In the genomic region with DNA sequence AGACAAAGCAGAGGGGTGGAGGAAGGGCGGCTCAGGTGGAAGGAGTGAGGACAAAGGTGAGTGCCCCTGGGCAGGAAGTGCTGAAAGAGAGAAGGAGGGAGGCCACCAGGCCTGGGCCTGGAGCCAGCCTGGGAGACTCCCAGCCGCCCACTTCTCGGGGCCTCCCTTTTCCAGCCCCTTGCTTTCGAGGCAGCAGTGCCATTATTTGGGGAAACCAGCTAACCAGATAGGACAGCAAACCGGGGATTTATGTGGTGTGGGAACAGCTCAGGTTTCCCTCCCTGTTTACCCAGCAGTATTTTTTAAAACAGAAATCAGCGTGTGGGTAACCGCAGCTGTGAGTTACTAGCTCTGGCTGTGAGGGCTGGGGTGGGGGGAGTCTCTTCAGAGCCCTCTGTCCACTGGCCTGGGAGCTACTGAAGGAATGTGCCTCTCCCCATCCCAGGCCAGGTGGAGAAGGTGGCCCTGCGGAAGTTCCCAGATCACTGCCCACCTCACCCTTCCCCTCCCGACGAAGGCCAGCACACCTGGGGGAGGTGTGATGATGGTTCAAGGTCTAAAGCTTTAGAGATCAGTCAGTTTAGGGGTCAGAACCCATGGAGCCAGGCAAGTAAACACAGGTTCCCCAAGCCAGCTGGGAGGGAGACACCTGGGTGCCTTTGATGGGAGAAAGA, we compare ENCODE assay signal across 12 cellular contexts. TPM values are rescaled to one million over a fixed set of nuclear protein-coding genes. Genes with fewer than 3 reads are reported as not detected.
DNase-seq lines count a peak whose midpoint lies in the region; ATAC-seq, FAIRE-seq and TF ChIP-seq lines count a peak whose summit lies in the region.
"Had no signal": no experiment of that assay in that cellular context is flagged by ENCODE, and none has a peak within 500 bp of the region (broad histone marks: within the 10 kb centered on the region; RNA-seq: fewer than 3 reads in every experiment).

No MANE protein-coding gene starts in this region.

- no peak overlapping the region for H3K4me3 ChIP-seq in keratinocyte (ENCODE audit: control insufficient read depth in 2 of 3, extremely low read depth in 1 of 3, insufficient read depth in 2 of 3, low read depth in 1 of 3, low read length in 3 of 3)

- FAIRE-seq in keratinocyte (lab: Jason Lieb, UNC) = no peak
- no peak for FAIRE-seq in urothelium cell line (lab: Jason Lieb, UNC)

- CTCF ChIA-PET in activated naive CD4-positive, alpha-beta T cell treated with anti-CD3 and anti-CD28 coated beads, Interleukin-2, amount 10 ng/mL, durations not matched to agents 7 days and 5 days (lab: Charles Lee) = interaction anchor here (1.3 kb wide), 1 partner anchor 276 kb away, joined by 5 read pairs; no protein-coding TSS in a partner anchor

- no peaks in the 10 kb centered on the region for H4K20me1 ChIP-seq in keratinocyte (ENCODE audit: control insufficient read depth, extremely low read depth, insufficient read depth, low read length)

- peaks cover 44% of the 10 kb centered on the region for H3K4me1 Mint-ChIP-seq in activated naive CD4-positive, alpha-beta T cell treated with anti-CD3 and anti-CD28 coated beads, Interleukin-2, amount 10 ng/mL, durations not matched to agents 7 days and 5 days

- no peak overlapping the region for H3K9ac ChIP-seq in keratinocyte (ENCODE audit: control insufficient read depth, extremely low read depth, insufficient read depth, low read length)

- H3K9me3 Mint-ChIP-seq in activated naive CD4-positive, alpha-beta T cell treated with anti-CD3 and anti-CD28 coated beads, Interleukin-2, amount 10 ng/mL, durations not matched to agents 7 days and 5 days = no peaks in the 10 kb centered on the region

- H3K27ac Mint-ChIP-seq in activated naive CD4-positive, alpha-beta T cell treated with anti-CD3 and anti-CD28 coated beads, Interleukin-2, amount 10 ng/mL, durations not matched to agents 7 days and 5 days = peak overlapping the region; percentile 79
- H3K27ac Mint-ChIP-seq: activated CD8-positive, alpha-beta memory T cell treated with anti-CD3 and anti-CD28 coated beads, Interleukin-2, amount 10 ng/mL, durations not matched to agents 7 days and 5 days had no signal

- H3K4me1 ChIP-seq in keratinocyte (ENCODE audit: control insufficient read depth, extremely low read depth, insufficient read depth, low read length) = peaks cover 25% of the 10 kb centered on the region

- H3K79me2 ChIP-seq in keratinocyte (ENCODE audit: control insufficient read depth, insufficient read depth, low read length) = no peaks in the 10 kb centered on the region

- H3K36me3 Mint-ChIP-seq in activated naive CD4-positive, alpha-beta T cell treated with anti-CD3 and anti-CD28 coated beads, Interleukin-2, amount 10 ng/mL, durations not matched to agents 7 days and 5 days = no peaks in the 10 kb centered on the region
- H3K36me3 Mint-ChIP-seq: activated CD8-positive, alpha-beta memory T cell treated with anti-CD3 and anti-CD28 coated beads, Interleukin-2, amount 10 ng/mL, durations not matched to agents 7 days and 5 days had no signal

- H3K4me2 ChIP-seq in keratinocyte (ENCODE audit: control insufficient read depth, extremely low read depth, insufficient read depth, low read depth, low read length) = no peak overlapping the region

- peak; percentile 37 for DNase-seq in activated naive CD4-positive, alpha-beta T cell treated with anti-CD3 and anti-CD28 coated beads, Interleukin-2, amount 10 ng/mL, durations not matched to agents 7 days and 5 days
- no peak for DNase-seq in activated naive CD4-positive, alpha-beta T cell (lab: John Stamatoyannopoulos, UW)
- DNase-seq in keratinocyte (ENCODE audit: low read depth, low spot score) = no peak
- DNase-seq in urothelium cell line (ENCODE audit: low spot score) = peak; percentile 72
- DNase-seq in omental fat pad (ENCODE audit: low spot score) = no peak
- DNase-seq: activated CD8-positive, alpha-beta memory T cell treated with anti-CD3 and anti-CD28 coated beads, Interleukin-2, amount 10 ng/mL, durations not matched to agents 7 days and 5 days; NCI-H82; stimulated activated CD8-positive, alpha-beta memory T cell treated with anti-CD3 and anti-CD28 coated beads, Interleukin-4, amount 100 ng/mL, for 48 hours had no signal

- peak overlapping the region; percentile 30 for H2AFZ ChIP-seq in keratinocyte (ENCODE audit: control insufficient read depth, low read length)

- dilution Hi-C loops in keratinocyte (cut with MboI; ENCODE audit: extremely low pct_ligation_motif_present, low sequenced_read_pairs) = no loop called here

- H3K27me3 Mint-ChIP-seq in activated naive CD4-positive, alpha-beta T cell treated with anti-CD3 and anti-CD28 coated beads, Interleukin-2, amount 10 ng/mL, durations not matched to agents 7 days and 5 days = peaks cover 12% of the 10 kb centered on the region

- H3K4me3 Mint-ChIP-seq in activated naive CD4-positive, alpha-beta T cell treated with anti-CD3 and anti-CD28 coated beads, Interleukin-2, amount 10 ng/mL, durations not matched to agents 7 days and 5 days = no peak overlapping the region
- H3K4me3 Mint-ChIP-seq: activated CD8-positive, alpha-beta memory T cell treated with anti-CD3 and anti-CD28 coated beads, Interleukin-2, amount 10 ng/mL, durations not matched to agents 7 days and 5 days had no signal

- no peak for TF ChIP-seq CTCF in VCaP (conservative IDR thresholded peaks at IDR 0.05)
- TF ChIP-seq CTCF in keratinocyte (optimal IDR thresholded peaks at IDR 0.05 in 1 of 3, IDR thresholded peaks at IDR 0.05 in 1 of 3, conservative IDR thresholded peaks at IDR 0.05 in 1 of 3; ENCODE audit: extremely low read depth in 1 of 3, insufficient read depth in 2 of 3, low read length in 3 of 3) = no peak
- TF ChIP-seq CTCF in omental fat pad (IDR thresholded peaks at IDR 0.05) = no peak

- H3K9me3 ChIP-seq in keratinocyte (ENCODE audit: control insufficient read depth, low read depth, low read length) = no peaks in the 10 kb centered on the region

- H3K27me3 ChIP-seq in keratinocyte (ENCODE audit: control insufficient read depth, extremely low read depth, insufficient read depth, low read length) = no peaks in the 10 kb centered on the region

- H3K27ac ChIP-seq in VCaP = peak overlapping the region; percentile 48
- no peak overlapping the region for H3K27ac ChIP-seq in keratinocyte (ENCODE audit: control insufficient read depth, insufficient read depth, low read length)

- H3K9me1 ChIP-seq in keratinocyte (ENCODE audit: control insufficient read depth, extremely low read depth, insufficient read depth, low read length) = no peaks in the 10 kb centered on the region

- ATAC-seq in omental fat pad (ENCODE audit: low FRiP score) = no peak
- ATAC-seq in GM19351 (IDR thresholded peaks at IDR 0.05; ENCODE audit: unreplicated experiment) = no peak
- no peak for ATAC-seq in GM21576 (IDR thresholded peaks at IDR 0.05; ENCODE audit: unreplicated experiment)
- ATAC-seq: activated CD8-positive, alpha-beta memory T cell treated with anti-CD3 and anti-CD28 coated beads, Interleukin-2, amount 10 ng/mL, durations not matched to agents 7 days and 5 days; right cardiac atrium had no signal

- H3K36me3 ChIP-seq in keratinocyte (ENCODE audit: control insufficient read depth in 2 of 2, extremely low read depth in 1 of 2, insufficient read depth in 2 of 2, low read length in 2 of 2) = no peaks in the 10 kb centered on the region

RNA-seq across cellular contexts. Expression of gene MEOX1, which starts 8.4 kb away (rescaled TPM):
- 0.05 to 0.10 TPM (median 0.08 TPM) in 3 replicates for polyA plus RNA-seq in keratinocyte
- polyA plus RNA-seq in keratinocyte (2011; ENCODE audit: low read depth) = 0.31 TPM
- 0.02 and 0.04 TPM in 2 replicates for polyA plus RNA-seq in keratinocyte (2011; cell fraction: cytosol; rRNA removed)
- 0.04 and 0.09 TPM in 2 replicates for polyA plus RNA-seq in keratinocyte (2011; cell fraction: nucleus; rRNA removed)
- 0.11 and 0.28 TPM in 2 replicates for polyA plus RNA-seq in keratinocyte (2012; ENCODE audit: low replicate concordance)
- polyA minus RNA-seq in keratinocyte = not detected in 3 replicates
- polyA minus RNA-seq in keratinocyte (2011; cell fraction: cytosol; rRNA and poly(A)+ RNA removed) = not detected
- polyA minus RNA-seq in keratinocyte (2011; cell fraction: nucleus; rRNA and poly(A)+ RNA removed) = not detected in 2 replicates
- total RNA-seq in omental fat pad = 10 to 100 TPM in 2 of 4 donors, 1 to 10 TPM in 2; 5.6 to 56.6 (median 11.1) TPM

Comparison
In these comparisons a context has a peak if more than half of its experiments do, and no peak if none do; other contexts are left out.
1. DNase-seq: peak in activated naive CD4-positive, alpha-beta T cell treated with anti-CD3 and anti-CD28 coated beads, Interleukin-2, amount 10 ng/mL, durations not matched to agents 7 days and 5 days (single experiment) and urothelium cell line (single experiment); none in activated naive CD4-positive, alpha-beta T cell (0 of 4), keratinocyte (single experiment) and omental fat pad (single experiment).